In the genomic region with DNA sequence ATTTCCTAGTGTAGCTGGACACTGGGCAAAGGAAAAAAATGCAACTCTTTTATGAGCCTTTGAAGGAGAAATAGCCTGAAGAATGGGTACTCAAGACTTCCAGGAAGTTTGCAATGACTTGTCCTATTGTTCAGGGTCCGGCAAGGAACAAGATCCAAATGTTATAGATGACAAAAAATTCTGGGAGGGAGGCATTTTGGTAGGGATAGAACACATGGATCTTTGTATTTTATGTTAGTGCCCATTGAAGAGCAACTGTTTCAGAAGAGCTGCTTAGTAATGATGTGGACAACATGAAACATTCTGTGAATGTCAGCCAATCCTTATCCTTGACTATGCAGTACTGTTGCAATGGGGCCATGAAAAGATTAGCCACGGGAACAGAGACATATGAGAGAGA, we compare ENCODE assay signal across 8 cellular contexts.
"Had no signal": no experiment of that assay in that cellular context is flagged by ENCODE, and none has a peak within 500 bp of the region (broad histone marks: within the 10 kb centered on the region; RNA-seq: fewer than 3 reads in every experiment).

No MANE protein-coding gene starts in this region.

- H2AFZ ChIP-seq: GM23338 had no signal

- H3K27me3 Mint-ChIP-seq: IgD-negative memory B cell had no signal

- ATAC-seq: GM23338, HCT116, HepG2 had no signal

- H3K9me3 ChIP-seq: HAP-1 had no signal

- H3K27ac Mint-ChIP-seq: GM23338, HFFc6, IgD-negative memory B cell had no signal

- H3K4me1 Mint-ChIP-seq: GM23338, IgD-negative memory B cell had no signal

- H3K9me3 Mint-ChIP-seq: GM23338 had no signal

- DNase-seq: HFFc6, KBM-7 had no signal

- H3K4me2 ChIP-seq: GM23338 had no signal

- H3K36me3 Mint-ChIP-seq: IgD-negative memory B cell had no signal

- H3K27ac ChIP-seq: HL-60 had no signal

- H3K4me3 Mint-ChIP-seq: GM23338, HFFc6, IgD-negative memory B cell had no signal

- H3K4me1 ChIP-seq: HAP-1 had no signal
